1 cellular context compared by ENCODE assay signal in the genomic region with DNA sequence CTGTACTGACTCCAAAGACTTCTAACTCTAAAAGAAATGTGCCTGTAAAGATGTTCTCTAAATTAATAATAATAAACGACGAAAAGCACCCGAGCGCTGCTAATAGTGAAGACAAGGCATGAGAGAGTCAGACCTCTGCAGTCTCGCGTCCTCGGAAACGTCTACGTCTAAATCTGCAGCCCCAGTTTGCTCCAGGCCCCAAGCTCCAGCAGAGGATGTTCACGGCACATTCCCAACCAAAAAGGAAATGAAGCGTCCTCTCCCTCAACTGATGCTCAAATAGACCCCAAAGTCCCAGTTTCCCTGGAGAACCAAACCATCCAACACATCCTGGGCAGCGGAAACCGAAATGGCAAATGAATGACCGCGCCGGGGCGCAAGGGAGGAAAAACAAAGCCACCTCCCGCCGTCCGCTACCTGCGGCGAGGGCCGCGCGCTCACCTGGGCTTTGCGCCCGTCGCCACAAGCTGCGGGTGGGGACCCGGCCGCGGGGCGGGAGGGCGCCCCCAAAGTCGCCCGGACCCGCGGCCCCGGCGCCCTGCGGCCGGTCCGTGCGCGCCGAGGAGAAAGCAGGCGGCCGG.
TF ChIP-seq lines count a peak whose summit lies in the region.

No MANE protein-coding gene starts in this region.

TF ChIP-seq in WTC11, 78 proteins besides CTCF, POLR2A, EP300 and RAD21 (continued from another document):
- no peak for TF ChIP-seq E2F4 (CRISPR knock-in tag; IDR thresholded peaks at IDR 0.05; ENCODE audit: borderline replicate concordance, low read depth)
- no peak for TF ChIP-seq RELA (CRISPR knock-in tag; IDR thresholded peaks at IDR 0.05; ENCODE audit: borderline replicate concordance)
- TF ChIP-seq NFE2L1 (CRISPR knock-in tag; IDR thresholded peaks at IDR 0.05): no peak
- TF ChIP-seq STAT6 (CRISPR knock-in tag; conservative IDR thresholded peaks at IDR 0.05; ENCODE audit: low read depth): 0 out of 2 replicates have a peak, but pooled peaks have one; percentile 46
- TF ChIP-seq, protein P1, sequence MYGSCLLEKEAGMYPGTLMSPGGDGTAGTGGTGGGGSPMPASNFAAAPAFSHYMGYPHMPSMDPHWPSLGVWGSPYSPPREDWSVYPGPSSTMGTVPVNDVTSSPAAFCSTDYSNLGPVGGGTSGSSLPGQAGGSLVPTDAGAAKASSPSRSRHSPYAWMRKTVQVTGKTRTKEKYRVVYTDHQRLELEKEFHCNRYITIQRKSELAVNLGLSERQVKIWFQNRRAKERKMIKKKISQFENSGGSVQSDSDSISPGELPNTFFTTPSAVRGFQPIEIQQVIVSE (CRISPR knock-in tag; IDR thresholded peaks at IDR 0.05; ENCODE audit: borderline replicate concordance): no peak
- TF ChIP-seq, protein P2, sequence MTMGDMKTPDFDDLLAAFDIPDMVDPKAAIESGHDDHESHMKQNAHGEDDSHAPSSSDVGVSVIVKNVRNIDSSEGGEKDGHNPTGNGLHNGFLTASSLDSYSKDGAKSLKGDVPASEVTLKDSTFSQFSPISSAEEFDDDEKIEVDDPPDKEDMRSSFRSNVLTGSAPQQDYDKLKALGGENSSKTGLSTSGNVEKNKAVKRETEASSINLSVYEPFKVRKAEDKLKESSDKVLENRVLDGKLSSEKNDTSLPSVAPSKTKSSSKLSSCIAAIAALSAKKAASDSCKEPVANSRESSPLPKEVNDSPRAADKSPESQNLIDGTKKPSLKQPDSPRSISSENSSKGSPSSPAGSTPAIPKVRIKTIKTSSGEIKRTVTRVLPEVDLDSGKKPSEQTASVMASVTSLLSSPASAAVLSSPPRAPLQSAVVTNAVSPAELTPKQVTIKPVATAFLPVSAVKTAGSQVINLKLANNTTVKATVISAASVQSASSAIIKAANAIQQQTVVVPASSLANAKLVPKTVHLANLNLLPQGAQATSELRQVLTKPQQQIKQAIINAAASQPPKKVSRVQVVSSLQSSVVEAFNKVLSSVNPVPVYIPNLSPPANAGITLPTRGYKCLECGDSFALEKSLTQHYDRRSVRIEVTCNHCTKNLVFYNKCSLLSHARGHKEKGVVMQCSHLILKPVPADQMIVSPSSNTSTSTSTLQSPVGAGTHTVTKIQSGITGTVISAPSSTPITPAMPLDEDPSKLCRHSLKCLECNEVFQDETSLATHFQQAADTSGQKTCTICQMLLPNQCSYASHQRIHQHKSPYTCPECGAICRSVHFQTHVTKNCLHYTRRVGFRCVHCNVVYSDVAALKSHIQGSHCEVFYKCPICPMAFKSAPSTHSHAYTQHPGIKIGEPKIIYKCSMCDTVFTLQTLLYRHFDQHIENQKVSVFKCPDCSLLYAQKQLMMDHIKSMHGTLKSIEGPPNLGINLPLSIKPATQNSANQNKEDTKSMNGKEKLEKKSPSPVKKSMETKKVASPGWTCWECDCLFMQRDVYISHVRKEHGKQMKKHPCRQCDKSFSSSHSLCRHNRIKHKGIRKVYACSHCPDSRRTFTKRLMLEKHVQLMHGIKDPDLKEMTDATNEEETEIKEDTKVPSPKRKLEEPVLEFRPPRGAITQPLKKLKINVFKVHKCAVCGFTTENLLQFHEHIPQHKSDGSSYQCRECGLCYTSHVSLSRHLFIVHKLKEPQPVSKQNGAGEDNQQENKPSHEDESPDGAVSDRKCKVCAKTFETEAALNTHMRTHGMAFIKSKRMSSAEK (CRISPR knock-in tag; IDR thresholded peaks at IDR 0.05; ENCODE audit: borderline replicate concordance): no peak
